23 cellular contexts compared by ENCODE assay signal in the genomic region with DNA sequence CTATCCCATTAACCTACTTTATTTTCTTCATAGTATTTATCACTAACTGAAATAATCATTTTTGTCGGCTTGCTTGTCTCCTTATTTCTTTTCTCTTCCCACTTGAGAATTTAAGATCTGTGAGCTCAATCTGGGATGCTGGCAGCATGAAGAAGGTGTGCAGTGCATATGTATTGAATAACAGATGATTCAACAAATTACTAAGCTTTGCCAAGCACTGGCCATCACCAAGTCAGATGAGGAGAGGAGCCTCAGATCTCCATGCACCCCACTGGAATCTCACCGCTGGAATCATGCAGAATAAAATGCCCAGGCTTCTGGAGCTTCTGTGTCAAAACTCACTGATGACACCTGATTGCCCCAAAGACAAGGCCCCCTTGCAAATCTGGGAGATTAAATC. TPM values are rescaled to one million over a fixed set of nuclear protein-coding genes. Genes with fewer than 3 reads are reported as not detected.
DNase-seq lines count a peak whose midpoint lies in the region; ATAC-seq, FAIRE-seq and TF ChIP-seq lines count a peak whose summit lies in the region.
"Had no signal": no experiment of that assay in that cellular context is flagged by ENCODE, and none has a peak within 500 bp of the region (broad histone marks: within the 10 kb centered on the region; RNA-seq: fewer than 3 reads in every experiment).

No MANE protein-coding gene starts in this region.

- no peak for TF ChIP-seq EP300 in SK-N-SH (IDR thresholded peaks at IDR 0.05; ENCODE audit: borderline replicate concordance in 1 of 2, low read depth in 1 of 2, low read length in 1 of 2)

- H3F3A ChIP-seq in SK-N-SH (replicated peaks; ENCODE audit: insufficient read depth): peaks cover 7% of the 10 kb centered on the region

- peak overlapping the region; percentile 27 for H3K27ac Mint-ChIP-seq in MCF 10A (ENCODE audit: low read depth, unreplicated experiment)
- H3K27ac Mint-ChIP-seq in T-helper 2 cell treated with Interferon-gamma antibody and Interleukin-4, amounts not matched to agents 5 μg/mL and 100 μg/mL, for 36 hours: no peak overlapping the region
- H3K27ac Mint-ChIP-seq: CD4-positive, alpha-beta memory T cell; H9 had no signal

- no peaks in the 10 kb centered on the region for H3K9me1 ChIP-seq in keratinocyte (ENCODE audit: control insufficient read depth, extremely low read depth, insufficient read depth, low read length)

- H3K9me2 ChIP-seq in SK-N-SH: no peaks in the 10 kb centered on the region

- ATAC-seq in GM21367 (IDR thresholded peaks at IDR 0.05; ENCODE audit: unreplicated experiment): no peak
- ATAC-seq: HCT116 had no signal

- H3K27ac ChIP-seq in breast epithelium: no peak overlapping the region
- H3K27ac ChIP-seq in SK-N-SH (ENCODE audit: low read depth in 2 of 2, low read length in 1 of 2): no peak overlapping the region
- H3K27ac ChIP-seq in keratinocyte (ENCODE audit: control insufficient read depth, insufficient read depth, low read length): no peak overlapping the region
- H3K27ac ChIP-seq: 22Rv1; BLaER1 treated with 17β-estradiol and CSF1 and Interleukin-3, amounts not matched to agents 10 nM and 100 nM had no signal

- BruUV-seq in MCF 10A (replicated peaks; lab: Mats Ljungman, UMichigan): no TSS peak

- no peaks in the 10 kb centered on the region for H3K27me3 Mint-ChIP-seq in MCF 10A (ENCODE audit: insufficient read depth, unreplicated experiment)
- H3K27me3 Mint-ChIP-seq in T-helper 2 cell treated with Interferon-gamma antibody and Interleukin-4, amounts not matched to agents 5 μg/mL and 100 μg/mL, for 36 hours (ENCODE audit: low read depth): peaks cover 4% of the 10 kb centered on the region
- H3K27me3 Mint-ChIP-seq: CD4-positive, alpha-beta memory T cell had no signal

- no peak overlapping the region for H3K9ac ChIP-seq in SK-N-SH
- no peak overlapping the region for H3K9ac ChIP-seq in keratinocyte (ENCODE audit: control insufficient read depth, extremely low read depth, insufficient read depth, low read length)
- H3K9ac ChIP-seq: BLaER1 treated with 17β-estradiol and CSF1 and Interleukin-3, amounts not matched to agents 10 nM and 100 nM had no signal

- no peak overlapping the region for H3K4me2 ChIP-seq in SK-N-SH
- H3K4me2 ChIP-seq in keratinocyte (ENCODE audit: control insufficient read depth, extremely low read depth, insufficient read depth, low read depth, low read length): no peak overlapping the region
- H3K4me2 ChIP-seq: BLaER1 treated with 17β-estradiol and CSF1 and Interleukin-3, amounts not matched to agents 10 nM and 100 nM had no signal

- H3K9me3 Mint-ChIP-seq in MCF 10A (ENCODE audit: unreplicated experiment): no peaks in the 10 kb centered on the region
- H3K9me3 Mint-ChIP-seq in T-helper 2 cell treated with Interferon-gamma antibody and Interleukin-4, amounts not matched to agents 5 μg/mL and 100 μg/mL, for 36 hours: no peaks in the 10 kb centered on the region
- H3K9me3 Mint-ChIP-seq: H9 had no signal

- FAIRE-seq in bronchial epithelial cell (lab: Jason Lieb, UNC) (no peak), keratinocyte (lab: Jason Lieb, UNC) (peak; percentile 34)
- FAIRE-seq: A204.1, G401.6, GM12892, H1 had no signal

- H3K79me2 ChIP-seq in SK-N-SH (ENCODE audit: insufficient read depth): no peaks in the 10 kb centered on the region
- no peaks in the 10 kb centered on the region for H3K79me2 ChIP-seq in keratinocyte (ENCODE audit: control insufficient read depth, insufficient read depth, low read length)

- POLR2A ChIA-PET in MCF 10A (lab: Yijun Ruan, JAX): no interaction called here
- POLR2A ChIA-PET in SK-N-SH (lab: Yijun Ruan, JAX): no interaction called here

- no peak overlapping the region for H2AFZ ChIP-seq in SK-N-SH (ENCODE audit: low read depth)
- no peak overlapping the region for H2AFZ ChIP-seq in keratinocyte (ENCODE audit: control insufficient read depth, low read length)

- H4K20me1 ChIP-seq in SK-N-SH (ENCODE audit: insufficient read depth) (no peaks in the 10 kb centered on the region), keratinocyte (ENCODE audit: control insufficient read depth, extremely low read depth, insufficient read depth, low read length) (no peaks in the 10 kb centered on the region)
- H4K20me1 ChIP-seq: BLaER1 treated with 17β-estradiol and CSF1 and Interleukin-3, amounts not matched to agents 10 nM and 100 nM had no signal

- DNase-seq in MCF 10A (ENCODE audit: unreplicated experiment): no peak
- DNase-seq in breast epithelium (ENCODE audit: low spot score in 2 of 2): no peak
- no peak for DNase-seq in SK-N-SH
- peak; percentile 35 for DNase-seq in bronchial epithelial cell (ENCODE audit: low read depth)
- no peak for DNase-seq in keratinocyte (ENCODE audit: low read depth, low spot score)
- no peak for DNase-seq in T-helper 2 cell treated with Interferon-gamma antibody and Interleukin-4, amounts not matched to agents 5 μg/mL and 100 μg/mL, for 36 hours (ENCODE audit: low spot score)
- no peak for DNase-seq in H4 (ENCODE audit: low spot score)
- DNase-seq: AML-193; BE2C; Calu3; CD4-positive, alpha-beta memory T cell; COR-L47; DMS53; DMS79 treated with DMSO at 0.1 percent for 48 hours; H9 had no signal

- peaks cover 14% of the 10 kb centered on the region for H3K4me1 Mint-ChIP-seq in MCF 10A (ENCODE audit: insufficient read depth, unreplicated experiment)
- H3K4me1 Mint-ChIP-seq in T-helper 2 cell treated with Interferon-gamma antibody and Interleukin-4, amounts not matched to agents 5 μg/mL and 100 μg/mL, for 36 hours (ENCODE audit: low read depth): no peaks in the 10 kb centered on the region
- H3K4me1 Mint-ChIP-seq: CD4-positive, alpha-beta memory T cell had no signal

- H3K4me1 ChIP-seq in breast epithelium (no peaks in the 10 kb centered on the region), SK-N-SH (ENCODE audit: control insufficient read depth in 1 of 2, insufficient read depth in 2 of 2, low read depth in 1 of 2, low read length in 1 of 2) (peaks cover 5 to 11% of the 10 kb centered on the region in 2 experiments; a peak in 3 of 4 replicates), keratinocyte (ENCODE audit: control insufficient read depth, extremely low read depth, insufficient read depth, low read length) (peaks cover 47% of the 10 kb centered on the region)

- H3K27me3 ChIP-seq in breast epithelium (no peaks in the 10 kb centered on the region), SK-N-SH (ENCODE audit: insufficient read depth) (no peaks in the 10 kb centered on the region), bronchial epithelial cell (ENCODE audit: control insufficient read depth, insufficient read depth, low read length) (no peaks in the 10 kb centered on the region), keratinocyte (ENCODE audit: control insufficient read depth, extremely low read depth, insufficient read depth, low read length) (no peaks in the 10 kb centered on the region)
- H3K27me3 ChIP-seq: BE2C; BLaER1 treated with 17β-estradiol and CSF1 and Interleukin-3, amounts not matched to agents 10 nM and 100 nM had no signal

- no peak for TF ChIP-seq RAD21 in SK-N-SH (IDR thresholded peaks at IDR 0.05; ENCODE audit: low read length)

- no peak overlapping the region for H3K4me3 ChIP-seq in breast epithelium
- H3K4me3 ChIP-seq in SK-N-SH (ENCODE audit: low read depth in 2 of 2, low read length in 1 of 2): no peak overlapping the region
- no peak overlapping the region for H3K4me3 ChIP-seq in bronchial epithelial cell (ENCODE audit: low read depth, low read length)
- no peak overlapping the region for H3K4me3 ChIP-seq in keratinocyte (ENCODE audit: control insufficient read depth in 2 of 3, extremely low read depth in 1 of 3, insufficient read depth in 2 of 3, low read depth in 1 of 3, low read length in 3 of 3)
- H3K4me3 ChIP-seq: BLaER1 treated with 17β-estradiol and CSF1 and Interleukin-3, amounts not matched to agents 10 nM and 100 nM had no signal

- WGBS in SK-N-SH (ENCODE audit: low lambda C conversion rate): 94% methylated on average over 2 of the region's 2 CpGs

- CTCF ChIA-PET in MCF 10A (lab: Yijun Ruan, JAX): interaction anchor here (0.9 to 2.0 kb wide), 3 partner anchors 12 to 181 kb away, joined by 3 to 7 read pairs (median 3); no protein-coding TSS in a partner anchor
- CTCF ChIA-PET in SK-N-SH (lab: Yijun Ruan, JAX): interaction anchor here (1.4 kb wide), 3 partner anchors 9 to 45 kb away, joined by 3 to 6 read pairs (median 5); no protein-coding TSS in a partner anchor

- H3K36me3 ChIP-seq in breast epithelium: no peaks in the 10 kb centered on the region
- H3K36me3 ChIP-seq in SK-N-SH (replicated peaks in 1 of 2; ENCODE audit: control insufficient read depth in 1 of 2, insufficient read depth in 2 of 2, low read length in 1 of 2): no peaks in the 10 kb centered on the region
- no peaks in the 10 kb centered on the region for H3K36me3 ChIP-seq in bronchial epithelial cell (ENCODE audit: control insufficient read depth, insufficient read depth, low read length)
- H3K36me3 ChIP-seq in keratinocyte (ENCODE audit: control insufficient read depth in 2 of 2, extremely low read depth in 1 of 2, insufficient read depth in 2 of 2, low read length in 2 of 2): no peaks in the 10 kb centered on the region
- H3K36me3 ChIP-seq: BE2C; BLaER1 treated with 17β-estradiol and CSF1 and Interleukin-3, amounts not matched to agents 10 nM and 100 nM had no signal

- H3K9me3 ChIP-seq in breast epithelium: no peaks in the 10 kb centered on the region
- no peaks in the 10 kb centered on the region for H3K9me3 ChIP-seq in SK-N-SH
- H3K9me3 ChIP-seq in keratinocyte (ENCODE audit: control insufficient read depth, low read depth, low read length): no peaks in the 10 kb centered on the region
- H3K9me3 ChIP-seq: BE2C; BLaER1 treated with 17β-estradiol and CSF1 and Interleukin-3, amounts not matched to agents 10 nM and 100 nM had no signal

- dilution Hi-C loops in keratinocyte (cut with MboI; ENCODE audit: extremely low pct_ligation_motif_present, low sequenced_read_pairs): no loop called here

- intact Hi-C loops in MCF 10A (cut with micrococcal nuclease) (no loop called here), breast epithelium (cut with DNase I; ENCODE audit: low total_unique reads) (loop anchor here (2.0 kb wide), 1 partner anchor 36 kb away; no protein-coding TSS in a partner anchor)

- no peak overlapping the region for H3K4me3 Mint-ChIP-seq in MCF 10A (ENCODE audit: unreplicated experiment)
- H3K4me3 Mint-ChIP-seq in T-helper 2 cell treated with Interferon-gamma antibody and Interleukin-4, amounts not matched to agents 5 μg/mL and 100 μg/mL, for 36 hours: no peak overlapping the region
- H3K4me3 Mint-ChIP-seq: CD4-positive, alpha-beta memory T cell; H9 had no signal

- TF ChIP-seq CTCF in MCF 10A (IDR thresholded peaks at IDR 0.05; ENCODE audit: unreplicated experiment) (no peak), breast epithelium (IDR thresholded peaks at IDR 0.05) (no peak), SK-N-SH (IDR thresholded peaks at IDR 0.05) (no peak), bronchial epithelial cell (IDR thresholded peaks at IDR 0.05; ENCODE audit: insufficient read depth, low read length, severe bottlenecking) (no peak), keratinocyte (optimal IDR thresholded peaks at IDR 0.05 in 1 of 3, IDR thresholded peaks at IDR 0.05 in 1 of 3, conservative IDR thresholded peaks at IDR 0.05 in 1 of 3; ENCODE audit: extremely low read depth in 1 of 3, insufficient read depth in 2 of 3, low read length in 3 of 3) (no peak)

- no peaks in the 10 kb centered on the region for H3K36me3 Mint-ChIP-seq in MCF 10A (ENCODE audit: insufficient read depth, unreplicated experiment)
- H3K36me3 Mint-ChIP-seq in T-helper 2 cell treated with Interferon-gamma antibody and Interleukin-4, amounts not matched to agents 5 μg/mL and 100 μg/mL, for 36 hours (ENCODE audit: low read depth): no peaks in the 10 kb centered on the region
- H3K36me3 Mint-ChIP-seq: CD4-positive, alpha-beta memory T cell had no signal

- no peak for TF ChIP-seq POLR2A in breast epithelium (IDR thresholded peaks at IDR 0.05)

RNA-seq across cellular contexts. Expression of gene PPP1R3C, which starts 47.6 kb away (rescaled TPM):
- total RNA-seq in MCF 10A (2022) (0.30 and 0.47 TPM in 2 replicates), breast epithelium (10 to 100 TPM in 2 of 3 donors, 1 to 10 TPM in 1; 9.4 to 48.1 (median 14.4) TPM), bronchial epithelial cell (17.4 and 39.8 TPM in 2 replicates)
- polyA plus RNA-seq in SK-N-SH (2012; rRNA removed) (9.0 and 11.5 TPM in 2 replicates), keratinocyte (3.2 to 8.9 TPM (median 7.3 TPM) in 3 replicates)
- polyA plus RNA-seq in SK-N-SH (2012; cell fraction: cytosol; rRNA removed): 11.8 and 13.2 TPM in 2 replicates
- 6.0 and 10.4 TPM in 2 replicates for polyA plus RNA-seq in SK-N-SH (2012; cell fraction: nucleus; rRNA removed)
- 2.5 TPM for polyA plus RNA-seq in keratinocyte (2011; ENCODE audit: low read depth)
- 3.6 and 5.0 TPM in 2 replicates for polyA plus RNA-seq in keratinocyte (2011; cell fraction: cytosol; rRNA removed)
- polyA plus RNA-seq in keratinocyte (2011; cell fraction: nucleus; rRNA removed): 8.2 and 8.5 TPM in 2 replicates
- polyA plus RNA-seq in keratinocyte (2012; ENCODE audit: low replicate concordance): 3.0 and 9.3 TPM in 2 replicates
- 1.4 to 15.8 TPM (median 9.8 TPM) in 3 replicates for polyA minus RNA-seq in keratinocyte
- 4.6 TPM for polyA minus RNA-seq in keratinocyte (2011; cell fraction: cytosol; rRNA and poly(A)+ RNA removed)
- 6.4 and 11.6 TPM in 2 replicates for polyA minus RNA-seq in keratinocyte (2011; cell fraction: nucleus; rRNA and poly(A)+ RNA removed)
- total RNA-seq in H4 (2014; rRNA removed; shearing (Covaris generic)): 5.2 and 6.0 TPM in 2 replicates
- total RNA-seq: CD4-positive, alpha-beta memory T cell had no signal
- polyA plus RNA-seq: CD4-positive, alpha-beta memory T cell had no signal
